ENCODE assay signal across 16 cellular contexts in the genomic region with DNA sequence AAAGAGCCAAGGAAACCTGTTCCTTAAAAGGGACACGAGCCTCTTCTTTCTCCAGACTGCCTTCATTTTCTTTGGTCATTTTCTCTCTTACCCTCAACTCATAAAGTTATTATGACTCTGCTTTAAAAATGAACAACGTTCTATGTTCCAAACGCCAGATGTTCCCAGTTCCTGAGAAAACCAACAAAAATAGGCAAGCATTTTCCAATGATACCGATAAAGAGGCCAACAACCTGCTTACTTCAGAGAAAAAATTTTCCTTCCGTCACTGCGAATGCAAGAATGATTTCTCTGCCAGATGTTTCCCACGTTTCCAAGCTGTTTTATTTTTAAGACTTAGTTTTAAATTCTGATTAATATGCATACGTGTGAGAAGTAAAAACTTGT. TPM values are rescaled to one million over a fixed set of nuclear protein-coding genes. Genes with fewer than 3 reads are reported as not detected.
DNase-seq lines count a peak whose midpoint lies in the region; ATAC-seq and TF ChIP-seq lines count a peak whose summit lies in the region.
"Had no signal": no experiment of that assay in that cellular context is flagged by ENCODE, and none has a peak within 500 bp of the region (broad histone marks: within the 10 kb centered on the region; RNA-seq: fewer than 3 reads in every experiment).

No MANE protein-coding gene starts in this region.

- no peaks in the 10 kb centered on the region for H3K4me1 Mint-ChIP-seq in activated T-helper 17 cell treated with anti-CD3 and anti-CD28 coated beads, Interleukin-2, amount 50 U/mL, for 72 hours
- peaks cover 5% of the 10 kb centered on the region for H3K4me1 Mint-ChIP-seq in stimulated activated memory B cell treated with anti-CD40 and anti-IgM and Interleukin-4, amounts not matched to agents 10 μg/mL and 1 μg/mL and 100 μg/mL, for 72 hours

- TF ChIP-seq EP300 in stomach (IDR thresholded peaks at IDR 0.05): no peak

- TF ChIP-seq POLR2A in stomach (IDR thresholded peaks at IDR 0.05): no peak

- DNase-seq in HFF-Myc (ENCODE audit: extremely low read depth, low read depth): no peak
- no peak for DNase-seq in coronary artery (ENCODE audit: low spot score)
- no peak for DNase-seq in lower lobe of right lung
- no peak for DNase-seq in stomach
- DNase-seq in SW 1271 (lab: John Stamatoyannopoulos, UW): no peak
- DNase-seq: activated CD4-positive, alpha-beta T cell treated with anti-CD3 and anti-CD28 coated beads, Interleukin-2, amount 50 U/mL, for 4 hours; activated gamma-delta T cell treated with Interleukin-2 at 50 U/mL for 16 hours; KG1; midbrain; NCI-H2081; small intestine had no signal

- no peak overlapping the region for H3K4me3 Mint-ChIP-seq in activated T-helper 17 cell treated with anti-CD3 and anti-CD28 coated beads, Interleukin-2, amount 50 U/mL, for 72 hours
- H3K4me3 Mint-ChIP-seq in stimulated activated memory B cell treated with anti-CD40 and anti-IgM and Interleukin-4, amounts not matched to agents 10 μg/mL and 1 μg/mL and 100 μg/mL, for 72 hours: no peak overlapping the region

- H3K36me3 Mint-ChIP-seq in activated T-helper 17 cell treated with anti-CD3 and anti-CD28 coated beads, Interleukin-2, amount 50 U/mL, for 72 hours (ENCODE audit: low read depth): no peaks in the 10 kb centered on the region
- H3K36me3 Mint-ChIP-seq in stimulated activated memory B cell treated with anti-CD40 and anti-IgM and Interleukin-4, amounts not matched to agents 10 μg/mL and 1 μg/mL and 100 μg/mL, for 72 hours: peaks cover 7% of the 10 kb centered on the region

- H3K4me3 ChIP-seq in HFF-Myc (replicated peaks; ENCODE audit: low read depth, low read length) (peak overlapping the region; percentile 50), coronary artery (peak overlapping the region; percentile 84), lower lobe of right lung (peak overlapping the region; percentile 57), stomach (peak overlapping the region; percentile 47 to 56 (median 49))
- H3K4me3 ChIP-seq: BLaER1 had no signal

- WGBS in stomach, 5 donors: 45 to 55% (median 47%) methylated on average over 8 of the region's 8 CpGs

- intact Hi-C loops in lower lobe of right lung (cut with DNase I) (no loop called here), stomach (cut with DNase I; ENCODE audit: low total_unique reads) (no loop called here)

- no peak overlapping the region for H3K27ac Mint-ChIP-seq in activated T-helper 17 cell treated with anti-CD3 and anti-CD28 coated beads, Interleukin-2, amount 50 U/mL, for 72 hours
- no peak overlapping the region for H3K27ac Mint-ChIP-seq in stimulated activated memory B cell treated with anti-CD40 and anti-IgM and Interleukin-4, amounts not matched to agents 10 μg/mL and 1 μg/mL and 100 μg/mL, for 72 hours

- H3K9me3 ChIP-seq in lower lobe of right lung (no peaks in the 10 kb centered on the region), stomach (no peaks in the 10 kb centered on the region)

- peaks cover 7% of the 10 kb centered on the region for H3K9me3 Mint-ChIP-seq in activated T-helper 17 cell treated with anti-CD3 and anti-CD28 coated beads, Interleukin-2, amount 50 U/mL, for 72 hours
- peaks cover 3% of the 10 kb centered on the region for H3K9me3 Mint-ChIP-seq in stimulated activated memory B cell treated with anti-CD40 and anti-IgM and Interleukin-4, amounts not matched to agents 10 μg/mL and 1 μg/mL and 100 μg/mL, for 72 hours

- H3K27ac ChIP-seq in coronary artery (peak overlapping the region; percentile 62), lower lobe of right lung (peak overlapping the region; percentile 76), stomach (peak overlapping the region in 2 of 5 donors; percentile 64 to 70)
- H3K27ac ChIP-seq: BLaER1 had no signal

- no peaks in the 10 kb centered on the region for H3K4me1 ChIP-seq in lower lobe of right lung
- H3K4me1 ChIP-seq in stomach: peaks cover 0 to 19% (median 14%) of the 10 kb centered on the region in 4 donors
- H3K4me1 ChIP-seq: BLaER1 had no signal

- TF ChIP-seq CTCF in HFF-Myc (IDR thresholded peaks at IDR 0.05; ENCODE audit: low read depth, low read length, missing control alignments) (no peak), coronary artery (IDR thresholded peaks at IDR 0.05) (no peak), lower lobe of right lung (IDR thresholded peaks at IDR 0.05) (no peak), stomach (IDR thresholded peaks at IDR 0.05) (no peak)

- H3K27me3 Mint-ChIP-seq in activated T-helper 17 cell treated with anti-CD3 and anti-CD28 coated beads, Interleukin-2, amount 50 U/mL, for 72 hours: peaks cover 15% of the 10 kb centered on the region
- H3K27me3 Mint-ChIP-seq in stimulated activated memory B cell treated with anti-CD40 and anti-IgM and Interleukin-4, amounts not matched to agents 10 μg/mL and 1 μg/mL and 100 μg/mL, for 72 hours: peaks cover 12% of the 10 kb centered on the region

- H3K36me3 ChIP-seq in lower lobe of right lung: no peaks in the 10 kb centered on the region
- no peaks in the 10 kb centered on the region for H3K36me3 ChIP-seq in stomach
- H3K36me3 ChIP-seq: BLaER1 had no signal

- ATAC-seq in lower lobe of right lung: no peak
- no peak for ATAC-seq in activated T-helper 17 cell treated with anti-CD3 and anti-CD28 coated beads, Interleukin-2, amount 50 U/mL, for 72 hours (replicated peaks)
- no peak for ATAC-seq in stimulated activated memory B cell treated with anti-CD40 and anti-IgM and Interleukin-4, amounts not matched to agents 10 μg/mL and 1 μg/mL and 100 μg/mL, for 72 hours
- ATAC-seq in HG03175 (IDR thresholded peaks at IDR 0.05; ENCODE audit: unreplicated experiment): no peak

- H3K27me3 ChIP-seq in lower lobe of right lung (ENCODE audit: low read depth) (peaks cover 22% of the 10 kb centered on the region), stomach (peaks cover 0 to 45% (median 20%) of the 10 kb centered on the region in 3 donors)
- H3K27me3 ChIP-seq: BLaER1 had no signal

RNA-seq across cellular contexts. Expression of gene TRPC6, which starts 0.3 kb away (rescaled TPM):
- 13.9 TPM for total RNA-seq in lower lobe of right lung
- total RNA-seq in stomach: 10 to 100 TPM in 3 of 5 donors, 1 to 10 TPM in 1, under 1 TPM in 1; 0.58 to 23.7 (median 12.1) TPM
- polyA plus RNA-seq in stomach: 1 to 10 TPM in 1 of 3 donors, under 1 TPM in 2; 0.50 to 1.1 (median 0.56) TPM
- total RNA-seq in activated T-helper 17 cell treated with anti-CD3 and anti-CD28 coated beads, Interleukin-2, amount 50 U/mL, for 72 hours: not detected
- total RNA-seq: T-helper 1 cell treated with Interleukin-12 subunit alpha and Interleukin-12 subunit beta and Interleukin-4 antibody, amounts not matched to agents 30 ng/mL and 1 ng/mL, for 36 hours had no signal
